18 cellular contexts compared by ENCODE assay signal in the genomic region with DNA sequence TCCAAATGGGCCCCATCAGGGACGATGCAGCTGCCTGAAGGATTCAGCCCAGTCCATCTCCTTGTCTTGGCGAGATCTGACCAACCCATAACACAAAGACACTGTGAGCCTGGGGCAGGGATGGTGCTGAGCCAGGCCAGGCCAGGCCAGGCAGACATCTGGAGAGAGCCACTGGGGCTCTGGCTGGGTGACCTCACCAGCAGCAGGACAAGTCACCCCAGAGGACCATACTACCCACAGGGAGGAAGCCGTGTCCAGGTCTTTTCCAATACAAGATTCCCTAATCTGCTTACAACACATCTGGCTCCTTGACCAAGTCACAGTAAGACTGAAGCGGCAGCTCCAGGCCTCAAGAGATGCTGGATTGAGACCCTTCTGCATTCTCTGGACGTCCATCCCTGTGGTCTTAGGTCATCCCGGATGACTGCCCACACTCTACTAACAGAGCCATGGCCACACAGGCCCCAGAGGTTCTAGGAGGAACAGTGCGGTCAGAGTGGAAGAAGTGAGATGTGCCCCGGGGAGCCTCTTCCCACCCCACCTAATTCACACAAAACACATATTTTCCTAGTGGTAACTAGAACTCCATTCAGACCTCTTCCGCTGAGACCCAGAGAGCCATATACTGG.
DNase-seq lines count a peak whose midpoint lies in the region; ATAC-seq lines count a peak whose summit lies in the region.
"Had no signal": no experiment of that assay in that cellular context is flagged by ENCODE, and none has a peak within 500 bp of the region (broad histone marks: within the 10 kb centered on the region; RNA-seq: fewer than 3 reads in every experiment).

No MANE protein-coding gene starts in this region.

- H3K4me1 ChIP-seq in Karpas-422 (ENCODE audit: low read length) (peaks cover 50% of the 10 kb centered on the region), neuronal stem cell (ENCODE audit: control insufficient read depth in 2 of 2, insufficient read depth in 1 of 2, low read depth in 1 of 2, low read length in 2 of 2) (no peaks in the 10 kb centered on the region)

- H3K18ac ChIP-seq in neuronal stem cell (ENCODE audit: low read length), result peak overlapping the region; percentile 15

- no peaks in the 10 kb centered on the region for H3K9me2 ChIP-seq in Karpas-422 (replicated peaks; ENCODE audit: insufficient read depth, low read length)

- no peak for ATAC-seq in effector memory CD8-positive, alpha-beta T cell (replicated peaks)
- ATAC-seq in GM19328 (IDR thresholded peaks at IDR 0.05; ENCODE audit: unreplicated experiment), result no peak
- ATAC-seq: activated CD4-positive, alpha-beta T cell treated with anti-CD3 and anti-CD28 coated beads for 36 hours had no signal

- DNase-seq in Karpas-422, result no peak
- DNase-seq in effector memory CD8-positive, alpha-beta T cell, result no peak
- DNase-seq in neuronal stem cell (ENCODE audit: low spot score), result no peak
- DNase-seq in substantia nigra (lab: John Stamatoyannopoulos, UW), result peak in 33 of 49 donors; percentile 3 to 58 (median 23)
- no peak for DNase-seq in HuH-7 (ENCODE audit: low spot score)
- DNase-seq in GOT3 (lab: John Stamatoyannopoulos, UW), result no peak
- DNase-seq: activated CD4-positive, alpha-beta T cell treated with anti-CD3 and anti-CD28 coated beads for 36 hours; activated effector memory CD4-positive, alpha-beta T cell treated with Interleukin-2 at 50 U/mL for 16 hours; CD4-positive, alpha-beta T cell; mesenchymal stem cell; NCI-H1436 treated with DMSO at 0.1 percent for 48 hours; NCI-H2107; NCI-H446 treated with DMSO at 0.1 percent for 48 hours; small intestine had no signal

- H3K27ac ChIP-seq in Karpas-422 (ENCODE audit: low read length) (peak overlapping the region; percentile 94), neuronal stem cell (replicated peaks; ENCODE audit: low read length) (no peak overlapping the region), substantia nigra (ENCODE audit: low read depth, low read length, poor library complexity, severe bottlenecking) (peak overlapping the region; percentile 37)
- H3K27ac ChIP-seq: GM23248, suprapubic skin had no signal

- no peak overlapping the region for H3K4me3 ChIP-seq in Karpas-422 (ENCODE audit: low read length)
- no peak overlapping the region for H3K4me3 ChIP-seq in neuronal stem cell (ENCODE audit: low read length in 2 of 2)
- H3K4me3 ChIP-seq: GM23248, suprapubic skin had no signal

- peak overlapping the region; percentile 77 to 85 for H3K27ac Mint-ChIP-seq in effector memory CD8-positive, alpha-beta T cell
- H3K27ac Mint-ChIP-seq: activated CD4-positive, alpha-beta T cell treated with anti-CD3 and anti-CD28 coated beads for 36 hours; activated naive CD8-positive, alpha-beta T cell; CD4-positive, alpha-beta T cell had no signal

- no peaks in the 10 kb centered on the region for H3K27me3 ChIP-seq in Karpas-422 (ENCODE audit: low read length)
- no peaks in the 10 kb centered on the region for H3K27me3 ChIP-seq in neuronal stem cell (ENCODE audit: control insufficient read depth in 3 of 3, insufficient read depth in 3 of 3, low read depth in 1 of 3, low read length in 3 of 3)
- H3K27me3 ChIP-seq: suprapubic skin had no signal

- no CpG with 5 or more reads among the region's 9 CpGs for WGBS in neuronal stem cell (ENCODE audit: extremely low coverage in 2 of 2, insufficient read length in 2 of 2, insufficient replicate concordance in 1 of 2), 2 donors

- no peaks in the 10 kb centered on the region for H3K79me1 ChIP-seq in neuronal stem cell (ENCODE audit: low read depth, low read length)

- no peaks in the 10 kb centered on the region for H3K36me3 Mint-ChIP-seq in effector memory CD8-positive, alpha-beta T cell (ENCODE audit: insufficient read depth)
- H3K36me3 Mint-ChIP-seq: activated naive CD8-positive, alpha-beta T cell had no signal

- H2BK5ac ChIP-seq in neuronal stem cell (ENCODE audit: low read length), result no peak overlapping the region

- H3K79me2 ChIP-seq in Karpas-422 (ENCODE audit: low read length), result peaks cover 88% of the 10 kb centered on the region

- no peaks in the 10 kb centered on the region for H3K9me3 Mint-ChIP-seq in effector memory CD8-positive, alpha-beta T cell
- H3K9me3 Mint-ChIP-seq: CD4-positive, alpha-beta T cell had no signal

- H4K8ac ChIP-seq in neuronal stem cell (ENCODE audit: low read depth, low read length), result no peak overlapping the region

- H2AFZ ChIP-seq in Karpas-422 (ENCODE audit: low read length), result no peak overlapping the region
- H2AFZ ChIP-seq in neuronal stem cell (ENCODE audit: low read length), result no peak overlapping the region
- H2AFZ ChIP-seq: GM23248 had no signal

- H2BK15ac ChIP-seq in neuronal stem cell (ENCODE audit: low read length), result no peak overlapping the region

- H3K27me3 Mint-ChIP-seq in effector memory CD8-positive, alpha-beta T cell, result no peaks in the 10 kb centered on the region
- H3K27me3 Mint-ChIP-seq: activated CD4-positive, alpha-beta T cell treated with anti-CD3 and anti-CD28 coated beads for 36 hours; CD4-positive, alpha-beta T cell had no signal

- no peak overlapping the region for H2BK12ac ChIP-seq in neuronal stem cell (ENCODE audit: low read length)

- H3K14ac ChIP-seq in neuronal stem cell (ENCODE audit: low read length), result no peak overlapping the region

- H3K4ac ChIP-seq in neuronal stem cell (ENCODE audit: low read length), result no peak overlapping the region

- no peaks in the 10 kb centered on the region; the same call in 1 of the 2 replicates for H3K9me3 ChIP-seq in Karpas-422 (ENCODE audit: low read length)
- H3K9me3 ChIP-seq in neuronal stem cell (replicated peaks in 1 of 2; ENCODE audit: control insufficient read depth in 2 of 2, insufficient read depth in 1 of 2, low read depth in 1 of 2, low read length in 2 of 2), result no peaks in the 10 kb centered on the region
- H3K9me3 ChIP-seq: suprapubic skin had no signal

- no peak overlapping the region for H3K9ac ChIP-seq in Karpas-422 (ENCODE audit: low read length)
- no peak overlapping the region for H3K9ac ChIP-seq in neuronal stem cell (ENCODE audit: low read depth, low read length, poor library complexity)
- H3K9ac ChIP-seq: GM23248 had no signal

- H3K4me1 Mint-ChIP-seq in effector memory CD8-positive, alpha-beta T cell (ENCODE audit: low read depth in 2 of 2), result peaks cover 22 to 29% of the 10 kb centered on the region in 2 donors
- H3K4me1 Mint-ChIP-seq: activated CD4-positive, alpha-beta T cell treated with anti-CD3 and anti-CD28 coated beads for 36 hours had no signal

- H2AK5ac ChIP-seq in neuronal stem cell (ENCODE audit: low read depth, low read length), result no peak overlapping the region

- H3K23ac ChIP-seq in neuronal stem cell (ENCODE audit: low read depth, low read length, poor library complexity), result no peak overlapping the region

- H2BK120ac ChIP-seq in neuronal stem cell (ENCODE audit: low read depth, low read length), result no peak overlapping the region

- H4K20me1 ChIP-seq in Karpas-422 (ENCODE audit: insufficient read depth, low read depth, low read length), result peaks cover 17% of the 10 kb centered on the region; the same call in 1 of the 2 replicates

- 0 out of 2 replicates have a peak, but pooled peaks cover 17% of the 10 kb centered on the region for H3K36me3 ChIP-seq in Karpas-422 (ENCODE audit: insufficient read depth, low read length)
- no peaks in the 10 kb centered on the region for H3K36me3 ChIP-seq in neuronal stem cell (replicated peaks in 1 of 2; ENCODE audit: control insufficient read depth in 2 of 2, insufficient read depth in 2 of 2, low read length in 2 of 2)
- H3K36me3 ChIP-seq: suprapubic skin had no signal

- no peak overlapping the region for H4K91ac ChIP-seq in neuronal stem cell (ENCODE audit: low read depth, low read length, poor library complexity)

- H3K4me3 Mint-ChIP-seq in effector memory CD8-positive, alpha-beta T cell, result no peak overlapping the region
- H3K4me3 Mint-ChIP-seq: activated CD4-positive, alpha-beta T cell treated with anti-CD3 and anti-CD28 coated beads for 36 hours; activated naive CD8-positive, alpha-beta T cell; CD4-positive, alpha-beta T cell had no signal

- H3K4me2 ChIP-seq in Karpas-422 (ENCODE audit: low read depth, low read length, poor library complexity, severe bottlenecking) (no peak overlapping the region), neuronal stem cell (ENCODE audit: insufficient read depth, low read length, poor library complexity, severe bottlenecking) (no peak overlapping the region)

Comparison
In these comparisons a context has a peak if more than half of its experiments do, and no peak if none do; other contexts are left out.
1. DNase-seq: peak in substantia nigra (33 of 49); none in Karpas-422 (single experiment), effector memory CD8-positive, alpha-beta T cell (0 of 3), neuronal stem cell (single experiment), HuH-7 (single experiment) and GOT3 (single experiment).